In genomic region chr6:125067552-125067951, GRCh38 we compare ENCODE assay signal across 22 cellular contexts.
DNase-seq lines count a peak whose midpoint lies in the region; ATAC-seq and TF ChIP-seq lines count a peak whose summit lies in the region.
"Had no signal": no experiment of that assay in that cellular context is flagged by ENCODE, and none has a peak within 500 bp of the region (broad histone marks: within the 10 kb centered on the region; RNA-seq: fewer than 3 reads in every experiment).

No MANE protein-coding gene starts in this region.

- H3K4me2 ChIP-seq in Loucy (ENCODE audit: low read depth, low read length, poor library complexity, severe bottlenecking), result peak overlapping the region; percentile 48

- no peak overlapping the region for H2AFZ ChIP-seq in Loucy (ENCODE audit: low read length)
- H2AFZ ChIP-seq: GM23248 had no signal

- peak; percentile 56 for ATAC-seq in activated CD4-positive, alpha-beta T cell treated with anti-CD3 and anti-CD28 coated beads for 36 hours
- peak; percentile 43 for ATAC-seq in activated CD8-positive, alpha-beta T cell treated with anti-CD3 and anti-CD28 coated beads, Interleukin-2, amount 10 ng/mL, durations not matched to agents 7 days and 5 days
- ATAC-seq in HG02870 (IDR thresholded peaks at IDR 0.05; ENCODE audit: unreplicated experiment) (no peak), GM21526 (IDR thresholded peaks at IDR 0.05; ENCODE audit: low FRiP score, unreplicated experiment) (no peak)
- ATAC-seq: Panc1 had no signal

- DNase-seq in activated CD4-positive, alpha-beta T cell treated with anti-CD3 and anti-CD28 coated beads for 36 hours, result no peak
- no peak for DNase-seq in activated CD4-positive, alpha-beta T cell treated with anti-CD3 and anti-CD28 coated beads for 4 hours
- DNase-seq in activated CD8-positive, alpha-beta T cell treated with anti-CD3 and anti-CD28 coated beads, Interleukin-2, amount 10 ng/mL, durations not matched to agents 7 days and 5 days, result no peak
- no peak for DNase-seq in esophagus muscularis mucosa (ENCODE audit: extremely low spot score)
- DNase-seq: GM23248, H7, MG63, NCI-H1105 treated with DMSO at 0.1 percent for 48 hours, NCI-H146, NCI-H1930, NCI-H446, NCI-H524 treated with DMSO at 0.1 percent for 48 hours, NCI-H774, SHP77 treated with DMSO at 0.1 percent for 48 hours had no signal

- no peaks in the 10 kb centered on the region for H3F3A ChIP-seq in Loucy (ENCODE audit: low read depth)

- no peaks in the 10 kb centered on the region for H3K9me3 Mint-ChIP-seq in activated CD4-positive, alpha-beta T cell treated with anti-CD3 and anti-CD28 coated beads for 36 hours (ENCODE audit: low read depth)
- no peaks in the 10 kb centered on the region for H3K9me3 Mint-ChIP-seq in activated CD8-positive, alpha-beta T cell treated with anti-CD3 and anti-CD28 coated beads, Interleukin-2, amount 10 ng/mL, durations not matched to agents 7 days and 5 days (ENCODE audit: insufficient read depth)

- no peak overlapping the region for H3K4me3 Mint-ChIP-seq in activated CD4-positive, alpha-beta T cell treated with anti-CD3 and anti-CD28 coated beads for 36 hours
- H3K4me3 Mint-ChIP-seq in activated CD8-positive, alpha-beta T cell treated with anti-CD3 and anti-CD28 coated beads, Interleukin-2, amount 10 ng/mL, durations not matched to agents 7 days and 5 days, result no peak overlapping the region
- H3K4me3 Mint-ChIP-seq: B cell had no signal

- H3K4me3 ChIP-seq in Loucy (ENCODE audit: low read length, poor library complexity, severe bottlenecking) (no peak overlapping the region), neutrophil (ENCODE audit: low read depth in 1 of 2, low read length in 1 of 2) (no peak overlapping the region), esophagus muscularis mucosa (no peak overlapping the region)
- H3K4me3 ChIP-seq: GM23248, MG63 had no signal

- intact Hi-C loops in activated CD4-positive, alpha-beta T cell treated with anti-CD3 and anti-CD28 coated beads for 36 hours (cut with DNase I, micrococcal nuclease), result no loop called here
- intact Hi-C loops in esophagus muscularis mucosa (cut with DNase I), result no loop called here

- H3K9me3 ChIP-seq in Loucy (ENCODE audit: insufficient read depth, low read depth, low read length) (no peaks in the 10 kb centered on the region), neutrophil (no peaks in the 10 kb centered on the region), esophagus muscularis mucosa (no peaks in the 10 kb centered on the region)
- H3K9me3 ChIP-seq: MG63 had no signal

- no peaks in the 10 kb centered on the region for H3K79me2 ChIP-seq in Loucy (ENCODE audit: insufficient read depth, low read length)

- no peak for TF ChIP-seq POLR2A in esophagus muscularis mucosa (IDR thresholded peaks at IDR 0.05; ENCODE audit: low read depth)

- no peaks in the 10 kb centered on the region for H3K36me3 ChIP-seq in Loucy (ENCODE audit: insufficient read depth, low read length)
- H3K36me3 ChIP-seq in neutrophil, result no peaks in the 10 kb centered on the region
- H3K36me3 ChIP-seq in esophagus muscularis mucosa, result no peaks in the 10 kb centered on the region
- H3K36me3 ChIP-seq: MG63 had no signal

- no peaks in the 10 kb centered on the region for H3K9me2 ChIP-seq in Loucy (replicated peaks; ENCODE audit: low read depth, low read length)

- peaks cover 17% of the 10 kb centered on the region for H3K4me1 ChIP-seq in Loucy (ENCODE audit: insufficient read depth, low read length, poor library complexity, severe bottlenecking)
- H3K4me1 ChIP-seq in neutrophil (ENCODE audit: control insufficient read depth in 1 of 2, insufficient read depth in 1 of 2, low read depth in 1 of 2, low read length in 1 of 2), result peaks cover 37 to 43% of the 10 kb centered on the region in 2 experiments
- H3K4me1 ChIP-seq in esophagus muscularis mucosa, result no peaks in the 10 kb centered on the region

- CTCF ChIA-PET in activated CD4-positive, alpha-beta T cell treated with anti-CD3 and anti-CD28 coated beads for 36 hours (lab: Charles Lee), result interaction anchor here (1.0 kb wide), 2 partner anchors 9 to 15 kb away, joined by 3 read pairs; no protein-coding TSS in a partner anchor
- CTCF ChIA-PET in activated CD8-positive, alpha-beta T cell treated with anti-CD3 and anti-CD28 coated beads, Interleukin-2, amount 10 ng/mL, durations not matched to agents 7 days and 5 days (lab: Charles Lee), result interaction anchor here (0.9 to 2.7 kb wide), 2 partner anchors 32 to 46 kb away, joined by 4 to 16 read pairs; no protein-coding TSS in a partner anchor

- 86% methylated on average over 1 of the region's 1 CpG for WGBS in esophagus muscularis mucosa

- H3K27me3 Mint-ChIP-seq in activated CD4-positive, alpha-beta T cell treated with anti-CD3 and anti-CD28 coated beads for 36 hours, result no peaks in the 10 kb centered on the region
- H3K27me3 Mint-ChIP-seq in activated CD8-positive, alpha-beta T cell treated with anti-CD3 and anti-CD28 coated beads, Interleukin-2, amount 10 ng/mL, durations not matched to agents 7 days and 5 days (ENCODE audit: low read depth), result peaks cover 4% of the 10 kb centered on the region
- H3K27me3 Mint-ChIP-seq: B cell had no signal

- TF ChIP-seq CTCF in Loucy (conservative IDR thresholded peaks at IDR 0.05; ENCODE audit: low read length) (no peak), neutrophil (IDR thresholded peaks at IDR 0.05) (no peak), esophagus muscularis mucosa (IDR thresholded peaks at IDR 0.05) (no peak)

- no peaks in the 10 kb centered on the region for H3K36me3 Mint-ChIP-seq in activated CD4-positive, alpha-beta T cell treated with anti-CD3 and anti-CD28 coated beads for 36 hours (ENCODE audit: low read depth)
- H3K36me3 Mint-ChIP-seq in activated CD8-positive, alpha-beta T cell treated with anti-CD3 and anti-CD28 coated beads, Interleukin-2, amount 10 ng/mL, durations not matched to agents 7 days and 5 days (ENCODE audit: low read depth), result no peaks in the 10 kb centered on the region

- H3K9ac ChIP-seq in Loucy (ENCODE audit: low read depth, low read length, poor library complexity, severe bottlenecking), result no peak overlapping the region
- H3K9ac ChIP-seq: GM23248 had no signal

- peak overlapping the region; percentile 67 for H3K27ac ChIP-seq in neutrophil
- no peak overlapping the region for H3K27ac ChIP-seq in esophagus muscularis mucosa (replicated peaks in 1 of 4)
- H3K27ac ChIP-seq: 22Rv1, GM23248, RWPE1 had no signal

- POLR2A ChIA-PET in activated CD4-positive, alpha-beta T cell treated with anti-CD3 and anti-CD28 coated beads for 36 hours (lab: Charles Lee), result no interaction called here
- POLR2A ChIA-PET in activated CD8-positive, alpha-beta T cell treated with anti-CD3 and anti-CD28 coated beads, Interleukin-2, amount 10 ng/mL, durations not matched to agents 7 days and 5 days (lab: Charles Lee), result interaction anchor here (0.6 kb wide), 1 partner anchor 177 kb away, joined by 3 read pairs; no protein-coding TSS in a partner anchor

- H3K27ac Mint-ChIP-seq in activated CD4-positive, alpha-beta T cell treated with anti-CD3 and anti-CD28 coated beads for 36 hours, result no peak overlapping the region
- no peak overlapping the region for H3K27ac Mint-ChIP-seq in activated CD8-positive, alpha-beta T cell treated with anti-CD3 and anti-CD28 coated beads, Interleukin-2, amount 10 ng/mL, durations not matched to agents 7 days and 5 days
- H3K27ac Mint-ChIP-seq: B cell had no signal

- no peaks in the 10 kb centered on the region for H4K20me1 ChIP-seq in Loucy (ENCODE audit: insufficient read depth, low read length, poor library complexity, severe bottlenecking)

- peaks cover 4% of the 10 kb centered on the region for H3K4me1 Mint-ChIP-seq in activated CD4-positive, alpha-beta T cell treated with anti-CD3 and anti-CD28 coated beads for 36 hours
- H3K4me1 Mint-ChIP-seq in activated CD8-positive, alpha-beta T cell treated with anti-CD3 and anti-CD28 coated beads, Interleukin-2, amount 10 ng/mL, durations not matched to agents 7 days and 5 days (ENCODE audit: low read depth), result no peaks in the 10 kb centered on the region
- H3K4me1 Mint-ChIP-seq: B cell had no signal

- TF ChIP-seq EP300 in esophagus muscularis mucosa (IDR thresholded peaks at IDR 0.05), result no peak

- H3K27me3 ChIP-seq in Loucy (ENCODE audit: insufficient read depth, low read length, poor library complexity, severe bottlenecking), result peaks cover 23% of the 10 kb centered on the region
- no peaks in the 10 kb centered on the region for H3K27me3 ChIP-seq in neutrophil
- H3K27me3 ChIP-seq in esophagus muscularis mucosa, result no peaks in the 10 kb centered on the region
- H3K27me3 ChIP-seq: MG63 had no signal

Comparison
In these comparisons a context has a peak if more than half of its experiments do, and no peak if none do; other contexts are left out.
1. ATAC-seq: peak in activated CD4-positive, alpha-beta T cell treated with anti-CD3 and anti-CD28 coated beads for 36 hours (single experiment) and activated CD8-positive, alpha-beta T cell treated with anti-CD3 and anti-CD28 coated beads, Interleukin-2, amount 10 ng/mL, durations not matched to agents 7 days and 5 days (single experiment); none in HG02870 (single experiment) and GM21526 (single experiment).